19 cellular contexts compared by ENCODE assay signal in genomic region chr11:126595560-126595959, GRCh38.
"Had no signal": no experiment of that assay in that cellular context is flagged by ENCODE, and none has a peak within 500 bp of the region (broad histone marks: within the 10 kb centered on the region; RNA-seq: fewer than 3 reads in every experiment).

No MANE protein-coding gene starts in this region.

- H3K27ac ChIP-seq: foreskin keratinocyte, neutrophil, sigmoid colon, skin epidermis, stomach had no signal

- H3K4me3 ChIP-seq: lung, sigmoid colon, skin epidermis, stomach had no signal

- H3K27me3 ChIP-seq: foreskin keratinocyte, sigmoid colon had no signal

- H3K36me3 ChIP-seq: neutrophil, sigmoid colon, stomach had no signal

- H3K4me1 ChIP-seq: foreskin keratinocyte, sigmoid colon, stomach had no signal

- H3K9me3 ChIP-seq: neutrophil, sigmoid colon, stomach had no signal

- DNase-seq: erythroblast; foreskin keratinocyte; immature natural killer cell; left cardiac atrium; left ventricle myocardium superior; mesenchymal stem cell; naive B cell; nephron progenitor cell; sigmoid colon; stimulated activated CD4-positive, alpha-beta T cell treated with anti-CD3 and anti-CD28 coated beads, Interleukin-12 subunit alpha, Interleukin-12 subunit beta, amount 100 ng/mL, for 4 hours; stimulated activated naive CD4-positive, alpha-beta T cell; stomach; trophoblast cell had no signal

- ATAC-seq: foreskin keratinocyte, left ventricle myocardium superior had no signal

- FAIRE-seq: colon, endothelial cell of umbilical vein, keratinocyte had no signal
